ENCODE assay signal across 7 cellular contexts in genomic region chr17:65228734-65229390, GRCh38.
DNase-seq lines count a peak whose midpoint lies in the region; ATAC-seq and TF ChIP-seq lines count a peak whose summit lies in the region.

No MANE protein-coding gene starts in this region.

- H3K27ac ChIP-seq in trophoblast cell (ENCODE audit: low read depth, low read length) (no peak overlapping the region), adrenal gland (no peak overlapping the region)

- peak overlapping the region; percentile 23 for H3K4me2 ChIP-seq in trophoblast cell (ENCODE audit: low read length)

- H2BK120ac ChIP-seq in trophoblast cell (ENCODE audit: insufficient read depth, low read length, poor library complexity) = no peak overlapping the region

- no peaks in the 10 kb centered on the region for H3K79me1 ChIP-seq in trophoblast cell (ENCODE audit: low read length)

- no CpG with 5 or more reads among the region's 11 CpGs for WGBS in trophoblast cell (ENCODE audit: extremely low coverage, insufficient coverage, insufficient read length)
- WGBS in adrenal gland, 4 donors = 44 to 56% (median 53%) methylated on average over 11 of the region's 11 CpGs

- no peak overlapping the region for H2AFZ ChIP-seq in trophoblast cell (ENCODE audit: insufficient read depth, low read length, poor library complexity)

- H3K14ac ChIP-seq in trophoblast cell (ENCODE audit: low read length) = no peak overlapping the region

- H3K4me1 ChIP-seq in trophoblast cell (ENCODE audit: control insufficient read depth in 1 of 2, insufficient read depth in 2 of 2, low read length in 2 of 2) (peaks cover 6 to 8% of the 10 kb centered on the region in 2 experiments), adrenal gland (replicated peaks in 1 of 2) (peaks cover 0 to 18% of the 10 kb centered on the region in 2 donors)

- no peak overlapping the region for H4K91ac ChIP-seq in trophoblast cell (ENCODE audit: low read depth, low read length)

- H2BK5ac ChIP-seq in trophoblast cell (ENCODE audit: low read depth, low read length, poor library complexity) = no peak overlapping the region

- intact Hi-C loops in adrenal gland (cut with DNase I) = loop anchor here in 1 of 2 donors (5.0 kb wide), 1 partner anchor 928 kb away; no protein-coding TSS in a partner anchor

- TF ChIP-seq POLR2A in adrenal gland (IDR thresholded peaks at IDR 0.05) = no peak

- TF ChIP-seq CTCF in adrenal gland (IDR thresholded peaks at IDR 0.05) = no peak

- no peak overlapping the region for H3K23ac ChIP-seq in trophoblast cell (ENCODE audit: low read length)

- H4K8ac ChIP-seq in trophoblast cell (ENCODE audit: low read depth, low read length) = no peak overlapping the region

- H3K18ac ChIP-seq in trophoblast cell (ENCODE audit: low read length) = no peak overlapping the region

- no peak overlapping the region for H2BK12ac ChIP-seq in trophoblast cell (ENCODE audit: low read length)

- H3K9me3 ChIP-seq in trophoblast cell (ENCODE audit: insufficient read depth, low read depth, low read length) = peaks cover 3% of the 10 kb centered on the region
- H3K9me3 ChIP-seq in adrenal gland (replicated peaks in 1 of 3) = no peaks in the 10 kb centered on the region

- peak; percentile 62 for ATAC-seq in GM18858 (IDR thresholded peaks at IDR 0.05; ENCODE audit: unreplicated experiment)
- peak; percentile 63 for ATAC-seq in HG02938 (IDR thresholded peaks at IDR 0.05; ENCODE audit: unreplicated experiment)

- H3K4me3 ChIP-seq in trophoblast cell (ENCODE audit: low read depth, low read length) (no peak overlapping the region), adrenal gland (no peak overlapping the region)

- H4K12ac ChIP-seq in trophoblast cell (ENCODE audit: low read depth, low read length) = no peak overlapping the region

- no peaks in the 10 kb centered on the region for H3K79me2 ChIP-seq in trophoblast cell (ENCODE audit: control insufficient read depth, insufficient read depth, low read length, poor library complexity)

- no peaks in the 10 kb centered on the region for H3K36me3 ChIP-seq in trophoblast cell (ENCODE audit: control insufficient read depth in 1 of 2, insufficient read depth in 2 of 2, low read length in 2 of 2)
- no peaks in the 10 kb centered on the region for H3K36me3 ChIP-seq in adrenal gland (replicated peaks in 1 of 2)

- no peak overlapping the region for H2AK5ac ChIP-seq in trophoblast cell (ENCODE audit: low read length)

- no peak overlapping the region for H3K4ac ChIP-seq in trophoblast cell (ENCODE audit: low read depth, low read length)

- H3K9ac ChIP-seq in trophoblast cell (ENCODE audit: low read length) = no peak overlapping the region

- DNase-seq in NCI-H82 treated with DMSO at 0.1 percent for 48 hours (lab: John Stamatoyannopoulos, UW; ENCODE audit: unreplicated experiment) (peak; percentile 86), trophoblast cell (no peak), GM19238 (ENCODE audit: insufficient read length, low spot score) (no peak), adrenal gland (no peak)
- DNase-seq in activated naive CD4-positive, alpha-beta T cell treated with anti-CD3 and anti-CD28 coated beads, Interleukin-2, amount 50 U/mL, for 16 hours = peak; percentile 45

- H3K27me3 ChIP-seq in trophoblast cell (ENCODE audit: insufficient read depth, low read length) (no peaks in the 10 kb centered on the region), adrenal gland (no peaks in the 10 kb centered on the region)

Comparison
In these comparisons a context has a peak if more than half of its experiments do, and no peak if none do; other contexts are left out.
1. DNase-seq: peak in NCI-H82 treated with DMSO at 0.1 percent for 48 hours (single experiment) and activated naive CD4-positive, alpha-beta T cell treated with anti-CD3 and anti-CD28 coated beads, Interleukin-2, amount 50 U/mL, for 16 hours (single experiment); none in trophoblast cell (0 of 2), GM19238 (single experiment) and adrenal gland (0 of 7).